ENCODE assay signal across 9 cellular contexts in genomic region chr3:39744746-39745145, GRCh38.
"Had no signal": no experiment of that assay in that cellular context is flagged by ENCODE, and none has a peak within 500 bp of the region (broad histone marks: within the 10 kb centered on the region; RNA-seq: fewer than 3 reads in every experiment).

No MANE protein-coding gene starts in this region.

- DNase-seq: GM23248, GOT3, H7, HFFc6, KBM-7 had no signal

- H3K9me3 ChIP-seq: HAP-1 had no signal

- ATAC-seq: HCT116, HepG2 had no signal

- H3K4me3 ChIP-seq: GM23248, HAP-1 had no signal

- H3K4me1 ChIP-seq: HAP-1 had no signal

- H3K27ac ChIP-seq: GM23248, HL-60 had no signal

- H3K36me3 ChIP-seq: HAP-1 had no signal
